8 cellular contexts compared by ENCODE assay signal in genomic region chr21:25421327-25422028, GRCh38.
DNase-seq lines count a peak whose midpoint lies in the region; ATAC-seq and TF ChIP-seq lines count a peak whose summit lies in the region.

No MANE protein-coding gene starts in this region.

- H3K36me3 Mint-ChIP-seq in immature natural killer cell = no peaks in the 10 kb centered on the region

- no peak overlapping the region for H3K4me3 ChIP-seq in OCI-LY7 (ENCODE audit: low read depth, low read length, poor library complexity, severe bottlenecking)

- ATAC-seq in GM19395 (IDR thresholded peaks at IDR 0.05; ENCODE audit: unreplicated experiment) (peak; percentile 73), HG03439 (IDR thresholded peaks at IDR 0.05; ENCODE audit: unreplicated experiment) (peak; percentile 68), sciatic nerve (no peak)

- H3K9me3 ChIP-seq in OCI-LY7 (ENCODE audit: low read length) = no peaks in the 10 kb centered on the region

- H3K4me3 Mint-ChIP-seq in immature natural killer cell = peak overlapping the region in 2 of 5 donors; percentile 36 to 46

- H3K79me2 ChIP-seq in OCI-LY7 (ENCODE audit: insufficient read depth, low read depth, low read length) = no peaks in the 10 kb centered on the region

- H3K27ac ChIP-seq in OCI-LY7 (ENCODE audit: low read depth, low read length, poor library complexity, severe bottlenecking) = no peak overlapping the region

- peak overlapping the region; percentile 68; the same call in 1 of the 2 replicates for H2AFZ ChIP-seq in OCI-LY7 (ENCODE audit: low read length)

- H3K27ac Mint-ChIP-seq in immature natural killer cell = peak overlapping the region in 3 of 6 donors; percentile 30 to 51 (median 38)

- H3K9me3 Mint-ChIP-seq in immature natural killer cell = no peaks in the 10 kb centered on the region

- intact Hi-C loops in OCI-LY7 (cut with micrococcal nuclease; ENCODE audit: unreplicated experiment) (loop anchor here (10.0 kb wide), 1 partner anchor 293 kb away; no protein-coding TSS in a partner anchor), sciatic nerve (cut with DNase I) (no loop called here)

- peak; percentile 83 for DNase-seq in DMS53 (lab: John Stamatoyannopoulos, UW)
- peak; percentile 50 for DNase-seq in OCI-LY7 (ENCODE audit: low spot score)
- peak; percentile 69 to 73 for DNase-seq in activated T-cell treated with anti-CD3 and anti-CD28 coated beads, Interleukin-2, amount 50 U/mL, for 48 hours
- peak; percentile 6 to 47 (median 10) for DNase-seq in immature natural killer cell
- DNase-seq in stimulated activated CD8-positive, alpha-beta memory T cell treated with anti-CD3 and anti-CD28 coated beads, Interleukin-4, amount 100 ng/mL, for 48 hours = peak; percentile 69
- no peak for DNase-seq in sciatic nerve (ENCODE audit: low spot score)

- peaks cover 5 to 12% of the 10 kb centered on the region in 2 donors for H3K4me1 Mint-ChIP-seq in immature natural killer cell

- H3K9me2 ChIP-seq in OCI-LY7 (ENCODE audit: insufficient read depth, low read length) = no peaks in the 10 kb centered on the region

- POLR2A ChIA-PET in OCI-LY7 (lab: Charles Lee) = interaction anchor here (0.7 kb wide), 1 partner anchor 140 kb away, joined by 4 read pairs; no protein-coding TSS in a partner anchor

- H3K27me3 Mint-ChIP-seq in immature natural killer cell (ENCODE audit: low read depth in 3 of 3) = peaks cover 0 to 7% (median 0%) of the 10 kb centered on the region in 3 donors

- CTCF ChIA-PET in OCI-LY7 (lab: Charles Lee; ENCODE audit: unreplicated experiment) = no interaction called here

- peak overlapping the region; percentile 36; the same call in 1 of the 2 replicates for H3K4me2 ChIP-seq in OCI-LY7 (ENCODE audit: low read length)

- H3K4me1 ChIP-seq in OCI-LY7 (ENCODE audit: insufficient read depth, low read length, poor library complexity, severe bottlenecking) = peaks cover 17% of the 10 kb centered on the region

- BruUV-seq in OCI-LY7 (replicated peaks; lab: Mats Ljungman, UMichigan) = no TSS peak

- H4K20me1 ChIP-seq in OCI-LY7 (ENCODE audit: insufficient read depth, low read length) = no peaks in the 10 kb centered on the region

- no peaks in the 10 kb centered on the region for H3K36me3 ChIP-seq in OCI-LY7 (ENCODE audit: insufficient read depth, low read length)

- peak; percentile 73 for TF ChIP-seq CTCF in OCI-LY7 (conservative IDR thresholded peaks at IDR 0.05; ENCODE audit: low read length)
